ENCODE assay signal across 8 cellular contexts in the genomic region with DNA sequence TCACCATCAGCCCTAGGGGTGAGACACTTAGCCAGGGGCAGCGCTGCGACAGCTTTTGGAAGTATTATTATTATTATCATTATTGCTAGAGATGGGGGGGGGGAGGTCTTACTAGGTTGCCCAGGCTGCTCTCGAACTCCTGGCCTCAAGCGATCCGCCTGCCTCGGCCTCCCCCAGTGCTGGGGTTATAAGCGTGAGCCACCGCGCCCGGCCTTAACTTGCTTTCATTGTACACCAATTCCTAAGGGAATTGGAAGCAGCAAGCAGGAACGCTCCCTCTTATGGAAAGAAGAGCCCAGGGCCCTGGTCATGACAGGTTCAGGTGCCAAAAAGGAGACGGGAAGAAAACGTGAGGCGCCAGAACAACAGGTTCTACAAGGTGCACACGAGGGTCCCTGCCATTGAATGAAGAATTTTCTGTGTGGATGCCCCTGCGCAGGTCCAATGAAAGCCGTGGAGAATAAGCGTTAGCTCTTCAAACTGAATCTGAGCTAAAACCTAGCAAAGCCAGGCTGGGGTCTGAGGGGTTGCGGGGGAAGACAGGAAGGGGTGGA. TPM values are rescaled to one million over a fixed set of nuclear protein-coding genes. Genes with fewer than 3 reads are reported as not detected.
A peak's percentile ranks its signal among the peaks of the same experiment; 100 is the strongest.
DNase-seq lines count a peak whose midpoint lies in the region; ATAC-seq and TF ChIP-seq lines count a peak whose summit lies in the region.

No MANE protein-coding gene starts in this region.

- peaks cover 0 to 32% (median 4%) of the 10 kb centered on the region in 3 donors for H3K36me3 ChIP-seq in esophagus squamous epithelium
- peaks cover 4% of the 10 kb centered on the region for H3K36me3 ChIP-seq in smooth muscle cell (ENCODE audit: low read depth)

- peaks cover 43% of the 10 kb centered on the region for H4K20me1 ChIP-seq in smooth muscle cell (ENCODE audit: low read depth)

- no peak for TF ChIP-seq CTCF in RWPE1 (conservative IDR thresholded peaks at IDR 0.05; ENCODE audit: low read depth)
- TF ChIP-seq CTCF in esophagus squamous epithelium (IDR thresholded peaks at IDR 0.05), result no peak
- no peak for TF ChIP-seq CTCF in smooth muscle cell (IDR thresholded peaks at IDR 0.05; ENCODE audit: borderline replicate concordance, insufficient read depth, poor library complexity, severe bottlenecking)

- WGBS in esophagus squamous epithelium, 2 donors, result 10 to 16% methylated on average over 7 to 17 of the region's 19 CpGs
- 60% methylated on average over 19 of the region's 19 CpGs for WGBS in smooth muscle cell (ENCODE audit: low lambda C conversion rate)

- peak; percentile 60 for DNase-seq in NCI-H510A treated with DMSO at 0.1 percent for 48 hours (lab: John Stamatoyannopoulos, UW)
- no peak for DNase-seq in NCI-H510A (lab: John Stamatoyannopoulos, UW)
- DNase-seq in RWPE1 (ENCODE audit: low spot score), result no peak
- DNase-seq in esophagus squamous epithelium (lab: John Stamatoyannopoulos, UW), result no peak
- no peak for DNase-seq in smooth muscle cell (lab: John Stamatoyannopoulos, UW; ENCODE audit: unreplicated experiment)
- DNase-seq in ecto neural progenitor cell (ENCODE audit: low spot score), result no peak
- no peak for DNase-seq in SK-N-DZ (ENCODE audit: low spot score)

- peaks cover 35% of the 10 kb centered on the region for H3K79me2 ChIP-seq in smooth muscle cell (ENCODE audit: low read depth)

- peaks cover 17 to 56% (median 37%) of the 10 kb centered on the region in 3 donors for H3K4me1 ChIP-seq in esophagus squamous epithelium
- H3K4me1 ChIP-seq in smooth muscle cell (ENCODE audit: low read depth), result peaks cover 16% of the 10 kb centered on the region

- ATAC-seq in GM19328 (IDR thresholded peaks at IDR 0.05; ENCODE audit: unreplicated experiment), result no peak

- peak overlapping the region; percentile 84 for H2AFZ ChIP-seq in smooth muscle cell (ENCODE audit: low read depth)

- no peaks in the 10 kb centered on the region for H3K9me3 ChIP-seq in esophagus squamous epithelium
- H3K9me3 ChIP-seq in smooth muscle cell (replicated peaks; ENCODE audit: low read depth), result no peaks in the 10 kb centered on the region

- CTCF ChIA-PET in RWPE1 (lab: Yijun Ruan, JAX), result interaction anchor here (0.6 to 1.1 kb wide), 5 partner anchors 10 to 575 kb away, joined by 3 to 4 read pairs (median 4); a partner anchor contains a TSS

- H3K27ac ChIP-seq in RWPE1 (peak overlapping the region; percentile 77), esophagus squamous epithelium (no peak overlapping the region), smooth muscle cell (ENCODE audit: low read depth) (no peak overlapping the region)

- intact Hi-C loops in esophagus squamous epithelium (cut with DNase I), result no loop called here

- H3K4me3 ChIP-seq in esophagus squamous epithelium (peak overlapping the region in 3 of 4 donors; percentile 71 to 99 (median 97)), smooth muscle cell (peak overlapping the region; percentile 75)

- H3K27me3 ChIP-seq in esophagus squamous epithelium, result peaks cover 0 to 49% (median 2%) of the 10 kb centered on the region in 4 donors
- no peaks in the 10 kb centered on the region for H3K27me3 ChIP-seq in smooth muscle cell (ENCODE audit: low read depth)

- POLR2A ChIA-PET in RWPE1 (lab: Yijun Ruan, JAX; ENCODE audit: low non-redundant PET), result interaction anchor here (0.5 to 0.7 kb wide), 4 partner anchors 265 to 879 kb away, joined by 3 read pairs; no protein-coding TSS in a partner anchor

- H3K9ac ChIP-seq in smooth muscle cell (ENCODE audit: low read depth), result no peak overlapping the region

- H3F3A ChIP-seq in smooth muscle cell (ENCODE audit: low read depth), result no peaks in the 10 kb centered on the region

- no peak for TF ChIP-seq POLR2A in esophagus squamous epithelium (IDR thresholded peaks at IDR 0.05)

- H3K4me2 ChIP-seq in smooth muscle cell, result peak overlapping the region; percentile 81

RNA-seq across cellular contexts. Expression of a gene that starts 0.5 kb away (rescaled TPM):
- total RNA-seq in esophagus squamous epithelium (100 to 1,000 TPM; 224 to 564 (median 403) TPM), smooth muscle cell (377 and 449 TPM in 2 replicates)
- polyA plus RNA-seq in smooth muscle cell, result 889 and 1,006 TPM in 2 replicates
- polyA plus RNA-seq in SK-N-DZ (2014; cell fraction: cytosol; rRNA removed), result 501 and 546 TPM in 2 replicates
- polyA plus RNA-seq in SK-N-DZ (2014; cell fraction: nucleus; rRNA removed), result 444 and 461 TPM in 2 replicates

RNA-seq across cellular contexts. Expression of a gene that starts 10.4 kb away (rescaled TPM):
- 1 to 10 TPM in 3 of 4 donors, under 1 TPM in 1; 0.35 to 6.7 (median 1.8) TPM for total RNA-seq in esophagus squamous epithelium
- total RNA-seq in smooth muscle cell, result 0.94 and 1.6 TPM in 2 replicates
- polyA plus RNA-seq in smooth muscle cell, result 1.3 and 1.9 TPM in 2 replicates
- 5.8 and 7.4 TPM in 2 replicates for polyA plus RNA-seq in SK-N-DZ (2014; cell fraction: cytosol; rRNA removed)
- 11.5 and 16.2 TPM in 2 replicates for polyA plus RNA-seq in SK-N-DZ (2014; cell fraction: nucleus; rRNA removed)
